ENCODE assay signal across 21 cellular contexts in genomic region chr13:98158172-98158907, GRCh38. TPM values are rescaled to one million over a fixed set of nuclear protein-coding genes. Genes with fewer than 3 reads are reported as not detected.
DNase-seq lines count a peak whose midpoint lies in the region; ATAC-seq and TF ChIP-seq lines count a peak whose summit lies in the region.
"Had no signal": no experiment of that assay in that cellular context is flagged by ENCODE, and none has a peak within 500 bp of the region (broad histone marks: within the 10 kb centered on the region; RNA-seq: fewer than 3 reads in every experiment).

No MANE protein-coding gene starts in this region.

- H3K4me3 Mint-ChIP-seq in progenitor cell of endocrine pancreas (ENCODE audit: low read depth) = no peak overlapping the region
- no peak overlapping the region for H3K4me3 Mint-ChIP-seq in HFFc6
- H3K4me3 Mint-ChIP-seq: CD4-positive, alpha-beta T cell had no signal

- DNase-seq in DMS 273 (lab: John Stamatoyannopoulos, UW; ENCODE audit: unreplicated experiment) (peak; percentile 22), DMS 273 treated with DMSO at 0.1 percent for 48 hours (lab: John Stamatoyannopoulos, UW) (no peak), NCI-H82 treated with DMSO at 0.1 percent for 48 hours (lab: John Stamatoyannopoulos, UW; ENCODE audit: unreplicated experiment) (peak; percentile 30), progenitor cell of endocrine pancreas (ENCODE audit: low spot score, unreplicated experiment) (no peak), spleen (no peak), HFFc6 (no peak)
- DNase-seq: BE2C; Calu3; CD4-positive, alpha-beta T cell; DMS79 treated with DMSO at 0.1 percent for 48 hours; HCEC 1CT; MG63; NCI-H1092; NCI-H146; NCI-H2081 treated with DMSO at 0.1 percent for 48 hours; SHP77 treated with DMSO at 0.1 percent for 48 hours had no signal

- no peaks in the 10 kb centered on the region for H3K27me3 Mint-ChIP-seq in progenitor cell of endocrine pancreas
- no peaks in the 10 kb centered on the region; the same call in 1 of the 2 replicates for H3K27me3 Mint-ChIP-seq in HFFc6 (ENCODE audit: insufficient read depth)

- H3K36me3 Mint-ChIP-seq in progenitor cell of endocrine pancreas (ENCODE audit: insufficient read depth) (peaks cover 25% of the 10 kb centered on the region), HFFc6 (ENCODE audit: low read depth) (peaks cover 45% of the 10 kb centered on the region)

- H3K27ac Mint-ChIP-seq in progenitor cell of endocrine pancreas = peak overlapping the region; percentile 45
- no peak overlapping the region for H3K27ac Mint-ChIP-seq in HFFc6
- H3K27ac Mint-ChIP-seq: CD4-positive, alpha-beta T cell had no signal

- H3K9ac ChIP-seq in iPS-15b (ENCODE audit: low read depth, low read length) = peak overlapping the region; percentile 8
- H3K9ac ChIP-seq: KMS-11 had no signal

- H3K9me3 Mint-ChIP-seq in progenitor cell of endocrine pancreas (ENCODE audit: low read depth) = peaks cover 6% of the 10 kb centered on the region
- no peaks in the 10 kb centered on the region for H3K9me3 Mint-ChIP-seq in HFFc6
- H3K9me3 Mint-ChIP-seq: CD4-positive, alpha-beta T cell had no signal

- no peaks in the 10 kb centered on the region for H3K9me3 ChIP-seq in iPS-15b (ENCODE audit: control insufficient read depth, insufficient read depth, low read length)
- H3K9me3 ChIP-seq in spleen = no peaks in the 10 kb centered on the region
- H3K9me3 ChIP-seq: MG63 had no signal

- no peak for ATAC-seq in HG03378 (IDR thresholded peaks at IDR 0.05; ENCODE audit: unreplicated experiment)

- H3K4me1 Mint-ChIP-seq in progenitor cell of endocrine pancreas (ENCODE audit: low read depth) (peaks cover 22% of the 10 kb centered on the region), HFFc6 (ENCODE audit: low read depth) (peaks cover 54% of the 10 kb centered on the region)

- intact Hi-C loops in spleen (cut with DNase I; ENCODE audit: low total_unique reads) = no loop called here

- H3K36me3 ChIP-seq in iPS-15b (ENCODE audit: control insufficient read depth, insufficient read depth, low read length) (no peaks in the 10 kb centered on the region), spleen (no peaks in the 10 kb centered on the region)

- TF ChIP-seq CTCF in progenitor cell of endocrine pancreas (IDR thresholded peaks at IDR 0.05; ENCODE audit: unreplicated experiment) = no peak
- no peak for TF ChIP-seq CTCF in spleen (IDR thresholded peaks at IDR 0.05 in 8 of 11, conservative IDR thresholded peaks at IDR 0.05 in 3 of 11)
- TF ChIP-seq CTCF in HFFc6 (IDR thresholded peaks at IDR 0.05) = no peak

- H3K4me3 ChIP-seq in iPS-15b (ENCODE audit: low read depth, low read length) (no peak overlapping the region), spleen (no peak overlapping the region)
- H3K4me3 ChIP-seq: MG63 had no signal

- H3K4me1 ChIP-seq in iPS-15b (ENCODE audit: control insufficient read depth, insufficient read depth, low read length) (peaks cover 4% of the 10 kb centered on the region), spleen (peaks cover 0 to 12% (median 0%) of the 10 kb centered on the region in 6 donors)
- H3K4me1 ChIP-seq: BE2C had no signal

- 86 to 91% (median 89%) methylated on average over 5 of the region's 5 CpGs for WGBS in spleen, 5 donors

- no peak for TF ChIP-seq POLR2A in spleen (IDR thresholded peaks at IDR 0.05)

- H3K27me3 ChIP-seq in iPS-15b (ENCODE audit: control insufficient read depth, insufficient read depth, low read length) (no peaks in the 10 kb centered on the region), spleen (replicated peaks in 1 of 7) (no peaks in the 10 kb centered on the region)
- H3K27me3 ChIP-seq: BE2C, MG63 had no signal

- no peak overlapping the region for H3K27ac ChIP-seq in spleen
- H3K27ac ChIP-seq: 22Rv1, KMS-11 had no signal

RNA-seq across cellular contexts. Expression of gene FARP1, which starts 15.4 kb away (rescaled TPM):
- total RNA-seq in progenitor cell of endocrine pancreas = 266 and 278 TPM in 2 replicates
- total RNA-seq in spleen = 10 to 100 TPM; 26.5 to 60.9 (median 43.7) TPM
- 1 to 10 TPM; 3.7 to 6.5 (median 5.0) TPM for polyA plus RNA-seq in spleen
- total RNA-seq in HFFc6 (2021; fragmentation: NEBNext Ultra II Directional; extraction: Animal tissue kit (Norgen Biotek cat#: 25700)) = 100 to 1,000 TPM; 140 to 181 (median 150) TPM

RNA-seq across cellular contexts. Expression of gene RNF113B, which starts 18.7 kb away (rescaled TPM):
- total RNA-seq in progenitor cell of endocrine pancreas (not detected in 2 replicates), spleen (not detected)
- not detected for polyA plus RNA-seq in spleen
- total RNA-seq in HFFc6 (2021; fragmentation: NEBNext Ultra II Directional; extraction: Animal tissue kit (Norgen Biotek cat#: 25700)) = not detected
- total RNA-seq: Calu3; CD4-positive, alpha-beta T cell; G401 had no signal

Comparison
In these comparisons a context has a peak if more than half of its experiments do, and no peak if none do; other contexts are left out.
1. DNase-seq: peak in DMS 273 (single experiment) and NCI-H82 treated with DMSO at 0.1 percent for 48 hours (single experiment); none in DMS 273 treated with DMSO at 0.1 percent for 48 hours (single experiment), progenitor cell of endocrine pancreas (single experiment), spleen (single experiment) and HFFc6 (single experiment).